In the genomic region with DNA sequence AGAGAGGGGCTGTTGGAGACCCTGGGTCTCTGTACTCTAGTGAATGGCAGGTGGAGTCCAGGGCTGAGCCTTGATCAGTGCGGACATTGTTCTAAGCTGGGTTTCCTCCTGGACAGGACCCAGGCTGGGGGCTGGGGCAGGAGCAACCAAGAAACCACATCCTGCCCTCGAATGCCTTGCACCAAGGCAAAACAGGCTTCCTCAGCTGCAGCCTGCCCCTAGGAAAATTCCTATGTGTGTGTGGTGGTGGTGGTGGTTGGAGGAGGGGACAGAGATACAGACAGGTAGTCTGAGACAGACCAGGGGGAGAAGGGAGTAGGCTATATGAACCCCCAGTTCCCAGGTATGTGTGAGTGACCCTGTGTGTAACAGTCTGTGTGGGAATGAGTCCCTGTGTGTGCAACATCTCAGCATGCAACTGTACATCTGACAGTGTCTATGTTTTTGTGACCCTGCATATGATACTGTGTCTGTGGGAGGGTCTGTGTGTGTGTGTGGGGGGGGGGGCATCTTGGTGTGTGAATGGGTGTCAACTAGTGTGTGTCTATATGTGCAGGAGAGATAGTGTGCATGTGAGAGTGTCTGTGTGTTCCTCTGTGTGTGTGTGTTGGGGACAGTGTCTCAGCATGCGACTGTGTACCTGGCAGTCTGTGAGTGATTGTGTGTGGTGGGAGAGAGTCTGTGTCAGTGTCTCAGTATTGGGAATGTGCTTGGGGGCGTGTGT, we compare ENCODE assay signal across 1 cellular context.
TF ChIP-seq lines count a peak whose summit lies in the region.

No MANE protein-coding gene starts in this region.

TF ChIP-seq in H1, 55 proteins besides CTCF, POLR2A, EP300 and RAD21 (continued from another document):
- TF ChIP-seq ZNF274 (IDR thresholded peaks at IDR 0.05; ENCODE audit: borderline replicate concordance, extremely low read depth, low read length) (no peak), NANOG (IDR thresholded peaks at IDR 0.05; ENCODE audit: insufficient read depth, low read depth, low read length, poor library complexity, severe bottlenecking) (no peak), SIRT6 (IDR thresholded peaks at IDR 0.05; ENCODE audit: low read length) (no peak), CREB1 (IDR thresholded peaks at IDR 0.05) (no peak), CHD2 (IDR thresholded peaks at IDR 0.05; ENCODE audit: low read length) (no peak), GTF2F1 (IDR thresholded peaks at IDR 0.05; ENCODE audit: borderline replicate concordance, low read depth, low read length) (no peak), TAF7 (optimal IDR thresholded peaks at IDR 0.05; ENCODE audit: borderline replicate concordance, low read depth, low read length) (no peak), SAP30 (IDR thresholded peaks at IDR 0.05; ENCODE audit: insufficient read depth, insufficient replicate concordance, low read length) (no peak), TEAD4 (IDR thresholded peaks at IDR 0.05; ENCODE audit: low read depth, low read length) (no peak), CHD1 (IDR thresholded peaks at IDR 0.05; ENCODE audit: low read depth, low read length) (no peak), KDM5A (IDR thresholded peaks at IDR 0.05; ENCODE audit: low read length) (no peak), TAF1 (IDR thresholded peaks at IDR 0.05; ENCODE audit: low read depth, low read length) (no peak), CBX8 (IDR thresholded peaks at IDR 0.05; ENCODE audit: borderline replicate concordance, low read depth, low read length) (no peak), BCL11A (IDR thresholded peaks at IDR 0.05; ENCODE audit: low read depth in 2 of 2, low read length in 2 of 2) (no peak), KDM1A (IDR thresholded peaks at IDR 0.05; ENCODE audit: borderline replicate concordance, low read length) (no peak)
- TF ChIP-seq, protein P1, sequence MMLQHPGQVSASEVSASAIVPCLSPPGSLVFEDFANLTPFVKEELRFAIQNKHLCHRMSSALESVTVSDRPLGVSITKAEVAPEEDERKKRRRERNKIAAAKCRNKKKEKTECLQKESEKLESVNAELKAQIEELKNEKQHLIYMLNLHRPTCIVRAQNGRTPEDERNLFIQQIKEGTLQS (IDR thresholded peaks at IDR 0.05; ENCODE audit: insufficient read depth, low read depth, low read length), result no peak
TF ChIP-seq in H1: peak in this region for 0.
